Comparison of ENCODE assay signal across 14 cellular contexts in genomic region chr14:74510211-74510931, GRCh38. TPM values are rescaled to one million over a fixed set of nuclear protein-coding genes. Genes with fewer than 3 reads are reported as not detected.
DNase-seq lines count a peak whose midpoint lies in the region; ATAC-seq and TF ChIP-seq lines count a peak whose summit lies in the region.
"Had no signal": no experiment of that assay in that cellular context is flagged by ENCODE, and none has a peak within 500 bp of the region (broad histone marks: within the 10 kb centered on the region; RNA-seq: fewer than 3 reads in every experiment).

No MANE protein-coding gene starts in this region.

- H3K9me3 Mint-ChIP-seq in stimulated activated naive B cell treated with anti-CD40 and anti-IgM and Interleukin-4, amounts not matched to agents 10 μg/mL and 1 μg/mL and 100 μg/mL, for 72 hours = no peaks in the 10 kb centered on the region
- H3K9me3 Mint-ChIP-seq in activated CD4-positive, alpha-beta T cell treated with anti-CD3 and anti-CD28 coated beads, Interleukin-2, amount 10 ng/mL, durations not matched to agents 24 days and 14 days = no peaks in the 10 kb centered on the region
- H3K9me3 Mint-ChIP-seq: naive thymus-derived CD4-positive, alpha-beta T cell had no signal

- no peaks in the 10 kb centered on the region for H3K9me3 ChIP-seq in HUES48 (ENCODE audit: control insufficient read depth, insufficient read depth, low read length)
- no peaks in the 10 kb centered on the region for H3K9me3 ChIP-seq in effector memory CD4-positive, alpha-beta T cell (ENCODE audit: control insufficient read depth, low read length)
- no peaks in the 10 kb centered on the region for H3K9me3 ChIP-seq in colonic mucosa
- H3K9me3 ChIP-seq: body of pancreas, transverse colon had no signal

- peaks cover 18 to 21% of the 10 kb centered on the region in 2 donors for H3K27me3 Mint-ChIP-seq in stimulated activated naive B cell treated with anti-CD40 and anti-IgM and Interleukin-4, amounts not matched to agents 10 μg/mL and 1 μg/mL and 100 μg/mL, for 72 hours
- H3K27me3 Mint-ChIP-seq in activated CD4-positive, alpha-beta T cell treated with anti-CD3 and anti-CD28 coated beads, Interleukin-2, amount 10 ng/mL, durations not matched to agents 24 days and 14 days = peaks cover 17% of the 10 kb centered on the region

- H3K4me3 Mint-ChIP-seq in stimulated activated naive B cell treated with anti-CD40 and anti-IgM and Interleukin-4, amounts not matched to agents 10 μg/mL and 1 μg/mL and 100 μg/mL, for 72 hours = no peak overlapping the region
- no peak overlapping the region for H3K4me3 Mint-ChIP-seq in activated CD4-positive, alpha-beta T cell treated with anti-CD3 and anti-CD28 coated beads, Interleukin-2, amount 10 ng/mL, durations not matched to agents 24 days and 14 days
- H3K4me3 Mint-ChIP-seq: naive thymus-derived CD4-positive, alpha-beta T cell had no signal

- H3K4me3 ChIP-seq in HUES48 (ENCODE audit: low read depth, low read length) (no peak overlapping the region), colonic mucosa (no peak overlapping the region)
- H3K4me3 ChIP-seq in effector memory CD4-positive, alpha-beta T cell (ENCODE audit: insufficient read depth, low read depth, low read length, poor library complexity, severe bottlenecking) = no peak overlapping the region
- H3K4me3 ChIP-seq: body of pancreas, skin epidermis, transverse colon had no signal

- no peak for TF ChIP-seq CTCF in colonic mucosa (IDR thresholded peaks at IDR 0.05)

- no peaks in the 10 kb centered on the region for H3K36me3 Mint-ChIP-seq in stimulated activated naive B cell treated with anti-CD40 and anti-IgM and Interleukin-4, amounts not matched to agents 10 μg/mL and 1 μg/mL and 100 μg/mL, for 72 hours
- no peaks in the 10 kb centered on the region for H3K36me3 Mint-ChIP-seq in activated CD4-positive, alpha-beta T cell treated with anti-CD3 and anti-CD28 coated beads, Interleukin-2, amount 10 ng/mL, durations not matched to agents 24 days and 14 days (ENCODE audit: low read depth)

- peaks cover 14% of the 10 kb centered on the region for H3K4me1 ChIP-seq in HUES48 (ENCODE audit: control insufficient read depth, insufficient read depth, low read length)
- no peaks in the 10 kb centered on the region for H3K4me1 ChIP-seq in effector memory CD4-positive, alpha-beta T cell (ENCODE audit: control insufficient read depth, insufficient read depth, low read length, poor library complexity, severe bottlenecking)
- no peaks in the 10 kb centered on the region for H3K4me1 ChIP-seq in colonic mucosa
- H3K4me1 ChIP-seq: body of pancreas, transverse colon had no signal

- H3K27ac ChIP-seq in HUES48 (ENCODE audit: low read depth, low read length) = peak overlapping the region; percentile 77
- H3K27ac ChIP-seq in effector memory CD4-positive, alpha-beta T cell (ENCODE audit: insufficient read depth, low read length, poor library complexity, severe bottlenecking) = no peak overlapping the region
- no peak overlapping the region for H3K27ac ChIP-seq in colonic mucosa
- H3K27ac ChIP-seq: body of pancreas, skin epidermis, transverse colon had no signal

- H3K9ac ChIP-seq in HUES48 (ENCODE audit: low read depth, low read length) (no peak overlapping the region), colonic mucosa (ENCODE audit: low read depth in 2 of 2, low read length in 2 of 2) (no peak overlapping the region)

- DNase-seq in astrocyte of the hippocampus (ENCODE audit: low read depth, low spot score) (peak; percentile 72), iPS-NIHi11 (ENCODE audit: low spot score) (peak; percentile 46), colonic mucosa (no peak)
- DNase-seq in stimulated activated naive B cell treated with anti-CD40 and anti-IgM and Interleukin-4, amounts not matched to agents 10 μg/mL and 1 μg/mL and 100 μg/mL, for 72 hours = no peak
- DNase-seq in effector memory CD4-positive, alpha-beta T cell = no peak
- no peak for DNase-seq in activated CD4-positive, alpha-beta T cell treated with anti-CD3 and anti-CD28 coated beads, Interleukin-2, amount 10 ng/mL, durations not matched to agents 24 days and 14 days
- DNase-seq: body of pancreas; erythroblast; MV-4-11; naive thymus-derived CD4-positive, alpha-beta T cell; NCI-H510A; transverse colon had no signal

- intact Hi-C loops in colonic mucosa (cut with DNase I) = no loop called here
- intact Hi-C loops in activated CD4-positive, alpha-beta T cell treated with anti-CD3 and anti-CD28 coated beads, Interleukin-2, amount 10 ng/mL, durations not matched to agents 24 days and 14 days (cut with micrococcal nuclease) = no loop called here

- ATAC-seq in stimulated activated naive B cell treated with anti-CD40 and anti-IgM and Interleukin-4, amounts not matched to agents 10 μg/mL and 1 μg/mL and 100 μg/mL, for 72 hours (replicated peaks) = no peak
- ATAC-seq: body of pancreas; naive thymus-derived CD4-positive, alpha-beta T cell had no signal

- peak overlapping the region; percentile 47 for H3K27ac Mint-ChIP-seq in stimulated activated naive B cell treated with anti-CD40 and anti-IgM and Interleukin-4, amounts not matched to agents 10 μg/mL and 1 μg/mL and 100 μg/mL, for 72 hours
- no peak overlapping the region for H3K27ac Mint-ChIP-seq in activated CD4-positive, alpha-beta T cell treated with anti-CD3 and anti-CD28 coated beads, Interleukin-2, amount 10 ng/mL, durations not matched to agents 24 days and 14 days
- H3K27ac Mint-ChIP-seq: naive thymus-derived CD4-positive, alpha-beta T cell had no signal

- H3K27me3 ChIP-seq in HUES48 (ENCODE audit: control insufficient read depth, insufficient read depth, low read length) (no peaks in the 10 kb centered on the region), colonic mucosa (no peaks in the 10 kb centered on the region)
- no peaks in the 10 kb centered on the region for H3K27me3 ChIP-seq in effector memory CD4-positive, alpha-beta T cell (replicated peaks; ENCODE audit: control insufficient read depth, insufficient read depth, low read length, poor library complexity, severe bottlenecking)
- H3K27me3 ChIP-seq: body of pancreas, transverse colon had no signal

- H3K4me1 Mint-ChIP-seq in stimulated activated naive B cell treated with anti-CD40 and anti-IgM and Interleukin-4, amounts not matched to agents 10 μg/mL and 1 μg/mL and 100 μg/mL, for 72 hours = peaks cover 28 to 33% of the 10 kb centered on the region in 2 donors
- H3K4me1 Mint-ChIP-seq in activated CD4-positive, alpha-beta T cell treated with anti-CD3 and anti-CD28 coated beads, Interleukin-2, amount 10 ng/mL, durations not matched to agents 24 days and 14 days = peaks cover 7% of the 10 kb centered on the region

- H3K36me3 ChIP-seq in HUES48 (ENCODE audit: control insufficient read depth, insufficient read depth, low read length) (no peaks in the 10 kb centered on the region), colonic mucosa (no peaks in the 10 kb centered on the region)
- H3K36me3 ChIP-seq in effector memory CD4-positive, alpha-beta T cell (ENCODE audit: control insufficient read depth, insufficient read depth, low read length) = no peaks in the 10 kb centered on the region
- H3K36me3 ChIP-seq: transverse colon had no signal

RNA-seq across cellular contexts. Expression of gene ISCA2, which starts 16.8 kb away (rescaled TPM):
- 10 to 100 TPM; 42.0 to 43.1 TPM for total RNA-seq in colonic mucosa
- 20.0 and 20.8 TPM in 2 replicates for total RNA-seq in activated CD4-positive, alpha-beta T cell treated with anti-CD3 and anti-CD28 coated beads, Interleukin-2, amount 10 ng/mL, durations not matched to agents 24 days and 14 days

RNA-seq across cellular contexts. Expression of gene NPC2, which starts 17.3 kb away (rescaled TPM):
- total RNA-seq in colonic mucosa = 100 to 1,000 TPM in 1 of 2 donors, 10 to 100 TPM in 1; 93.6 to 233 TPM
- total RNA-seq in activated CD4-positive, alpha-beta T cell treated with anti-CD3 and anti-CD28 coated beads, Interleukin-2, amount 10 ng/mL, durations not matched to agents 24 days and 14 days = 12.3 and 15.5 TPM in 2 replicates

Comparison
In these comparisons a context has a peak if more than half of its experiments do, and no peak if none do; other contexts are left out.
1. DNase-seq: peak in astrocyte of the hippocampus (single experiment) and iPS-NIHi11 (single experiment); none in stimulated activated naive B cell treated with anti-CD40 and anti-IgM and Interleukin-4, amounts not matched to agents 10 μg/mL and 1 μg/mL and 100 μg/mL, for 72 hours (single experiment), effector memory CD4-positive, alpha-beta T cell (0 of 3), colonic mucosa (single experiment) and activated CD4-positive, alpha-beta T cell treated with anti-CD3 and anti-CD28 coated beads, Interleukin-2, amount 10 ng/mL, durations not matched to agents 24 days and 14 days (single experiment).